Comparison of ENCODE assay signal across 22 cellular contexts in genomic region chr14:69631509-69631908, GRCh38. TPM values are rescaled to one million over a fixed set of nuclear protein-coding genes. Genes with fewer than 3 reads are reported as not detected.
DNase-seq lines count a peak whose midpoint lies in the region; ATAC-seq, FAIRE-seq and TF ChIP-seq lines count a peak whose summit lies in the region.
"Had no signal": no experiment of that assay in that cellular context is flagged by ENCODE, and none has a peak within 500 bp of the region (broad histone marks: within the 10 kb centered on the region; RNA-seq: fewer than 3 reads in every experiment).

No MANE protein-coding gene starts in this region.

- no peak overlapping the region for H3K4me3 Mint-ChIP-seq in GM23338
- no peak overlapping the region for H3K4me3 Mint-ChIP-seq in astrocyte (ENCODE audit: unreplicated experiment)
- H3K4me3 Mint-ChIP-seq in activated naive CD4-positive, alpha-beta T cell treated with anti-CD3 and anti-CD28 coated beads for 36 hours, result no peak overlapping the region
- H3K4me3 Mint-ChIP-seq: stimulated activated naive CD8-positive, alpha-beta T cell treated with anti-CD3 and anti-CD28 coated beads, Interleukin-15, Interleukin-2, amounts not matched to agents 100 ng/mL and 50 ng/mL, for 24 hours; WTC11 had no signal

- no peak overlapping the region for H3K4me3 ChIP-seq in GM23338
- H3K4me3 ChIP-seq in astrocyte (ENCODE audit: insufficient read depth, low read depth, low read length), result no peak overlapping the region
- no peak overlapping the region for H3K4me3 ChIP-seq in right lobe of liver
- H3K4me3 ChIP-seq: K562, lung, sigmoid colon had no signal

- H3K27me3 Mint-ChIP-seq in GM23338 (ENCODE audit: insufficient read depth, low read depth, poor library complexity), result peaks cover 3% of the 10 kb centered on the region
- H3K27me3 Mint-ChIP-seq in astrocyte (ENCODE audit: low read depth, unreplicated experiment), result no peaks in the 10 kb centered on the region
- H3K27me3 Mint-ChIP-seq in activated naive CD4-positive, alpha-beta T cell treated with anti-CD3 and anti-CD28 coated beads for 36 hours (ENCODE audit: low read depth), result no peaks in the 10 kb centered on the region
- H3K27me3 Mint-ChIP-seq: stimulated activated naive CD8-positive, alpha-beta T cell treated with anti-CD3 and anti-CD28 coated beads, Interleukin-15, Interleukin-2, amounts not matched to agents 100 ng/mL and 50 ng/mL, for 24 hours had no signal

- ATAC-seq in GM23338, result no peak; the same call in 2 of the 3 replicates
- peak; percentile 53 to 67 (median 60) for ATAC-seq in right lobe of liver
- ATAC-seq: HCT116, SK-N-SH treated with all-trans-retinoic acid at 6 μM for 48 hours had no signal

- DNase-seq in AG20443 (ENCODE audit: low spot score) (peak; percentile 41), GM23338 (ENCODE audit: low spot score) (no peak), astrocyte (ENCODE audit: low read depth) (no peak), right lobe of liver (no peak), NCI-H2081 treated with DMSO at 0.1 percent for 48 hours (lab: John Stamatoyannopoulos, UW) (no peak), erythroblast (lab: John Stamatoyannopoulos, UW) (no peak), MV-4-11 (lab: John Stamatoyannopoulos, UW) (no peak)
- DNase-seq in activated naive CD4-positive, alpha-beta T cell treated with anti-CD3 and anti-CD28 coated beads for 36 hours, result no peak
- DNase-seq: activated naive CD4-positive, alpha-beta T cell treated with anti-CD3 and anti-CD28 coated beads, Interleukin-2, amount 50 U/mL, for 16 hours; NCI-H1417 treated with DMSO at 0.1 percent for 48 hours; NCI-H446; sigmoid colon had no signal

- TF ChIP-seq POLR2A in right lobe of liver (IDR thresholded peaks at IDR 0.05), result no peak
- TF ChIP-seq POLR2A in erythroblast (IDR thresholded peaks at IDR 0.05; ENCODE audit: low read length), result no peak

- H3K36me3 ChIP-seq in GM23338 (ENCODE audit: insufficient read depth), result no peaks in the 10 kb centered on the region
- no peaks in the 10 kb centered on the region for H3K36me3 ChIP-seq in astrocyte (ENCODE audit: insufficient read depth, low read length)
- H3K36me3 ChIP-seq in right lobe of liver, result no peaks in the 10 kb centered on the region
- H3K36me3 ChIP-seq: sigmoid colon had no signal

- H3K27ac Mint-ChIP-seq in GM23338, result no peak overlapping the region; the same call in 1 of the 2 replicates
- no peak overlapping the region for H3K27ac Mint-ChIP-seq in astrocyte (ENCODE audit: unreplicated experiment)
- H3K27ac Mint-ChIP-seq in activated naive CD4-positive, alpha-beta T cell treated with anti-CD3 and anti-CD28 coated beads for 36 hours, result no peak overlapping the region
- H3K27ac Mint-ChIP-seq: WTC11 had no signal

- H4K20me1 ChIP-seq in GM23338 (replicated peaks; ENCODE audit: insufficient read depth) (no peaks in the 10 kb centered on the region; the same call in 1 of the 2 replicates), astrocyte (ENCODE audit: insufficient read depth, low read length) (peaks cover 96% of the 10 kb centered on the region)

- H3K9ac ChIP-seq in astrocyte (ENCODE audit: low read length), result no peak overlapping the region

- H3K4me2 ChIP-seq in GM23338 (peak overlapping the region; percentile 14; the same call in 1 of the 2 replicates), astrocyte (ENCODE audit: low read length) (peak overlapping the region; percentile 5)

- H3K9me2 ChIP-seq in GM23338 (ENCODE audit: insufficient read depth), result no peaks in the 10 kb centered on the region

- no peaks in the 10 kb centered on the region for H3F3A ChIP-seq in GM23338 (replicated peaks; ENCODE audit: low read depth)

- H3K9me3 ChIP-seq in astrocyte (ENCODE audit: insufficient read depth, low read depth, low read length) (no peaks in the 10 kb centered on the region), right lobe of liver (no peaks in the 10 kb centered on the region)
- H3K9me3 ChIP-seq: sigmoid colon had no signal

- FAIRE-seq in astrocyte (lab: Jason Lieb, UNC), result no peak
- FAIRE-seq: GM12891, K562 had no signal

- intact Hi-C loops in right lobe of liver (cut with DNase I), result no loop called here
- intact Hi-C loops in activated naive CD4-positive, alpha-beta T cell treated with anti-CD3 and anti-CD28 coated beads for 36 hours (cut with micrococcal nuclease), result no loop called here

- H3K79me2 ChIP-seq in GM23338 (replicated peaks; ENCODE audit: insufficient read depth), result no peaks in the 10 kb centered on the region; the same call in 1 of the 2 replicates
- peaks cover 89% of the 10 kb centered on the region for H3K79me2 ChIP-seq in astrocyte (ENCODE audit: insufficient read depth, low read length)

- TF ChIP-seq CTCF in GM23338 (conservative IDR thresholded peaks at IDR 0.05; ENCODE audit: low read depth in 2 of 2), result no peak
- TF ChIP-seq CTCF in astrocyte (IDR thresholded peaks at IDR 0.05; ENCODE audit: insufficient read depth, low read depth, low read length), result no peak
- no peak for TF ChIP-seq CTCF in right lobe of liver (IDR thresholded peaks at IDR 0.05)

- no peaks in the 10 kb centered on the region for H3K9me3 Mint-ChIP-seq in GM23338
- no peaks in the 10 kb centered on the region for H3K9me3 Mint-ChIP-seq in astrocyte (ENCODE audit: unreplicated experiment)
- H3K9me3 Mint-ChIP-seq in activated naive CD4-positive, alpha-beta T cell treated with anti-CD3 and anti-CD28 coated beads for 36 hours, result no peaks in the 10 kb centered on the region
- H3K9me3 Mint-ChIP-seq: nephron progenitor cell; stimulated activated naive CD8-positive, alpha-beta T cell treated with anti-CD3 and anti-CD28 coated beads, Interleukin-15, Interleukin-2, amounts not matched to agents 100 ng/mL and 50 ng/mL, for 24 hours; WTC11 had no signal

- 33% methylated on average over 4 of the region's 4 CpGs for WGBS in right lobe of liver (ENCODE audit: insufficient coverage, low coverage, low lambda C conversion rate, missing lambda C conversion rate)

- H3K4me1 Mint-ChIP-seq in GM23338, result peaks cover 65% of the 10 kb centered on the region
- peaks cover 48% of the 10 kb centered on the region for H3K4me1 Mint-ChIP-seq in astrocyte (ENCODE audit: low read depth, unreplicated experiment)
- peaks cover 97% of the 10 kb centered on the region for H3K4me1 Mint-ChIP-seq in activated naive CD4-positive, alpha-beta T cell treated with anti-CD3 and anti-CD28 coated beads for 36 hours (ENCODE audit: low read depth)

- no peaks in the 10 kb centered on the region for H3K27me3 ChIP-seq in GM23338 (ENCODE audit: insufficient read depth)
- no peaks in the 10 kb centered on the region for H3K27me3 ChIP-seq in astrocyte (ENCODE audit: insufficient read depth, low read length)
- H3K27me3 ChIP-seq in right lobe of liver, result no peaks in the 10 kb centered on the region
- H3K27me3 ChIP-seq: sigmoid colon had no signal

- H3K4me1 ChIP-seq in GM23338 (ENCODE audit: insufficient read depth) (peaks cover 41% of the 10 kb centered on the region), astrocyte (ENCODE audit: insufficient read depth, low read length) (peaks cover 12% of the 10 kb centered on the region), right lobe of liver (peaks cover 0 to 49% (median 12%) of the 10 kb centered on the region in 4 donors)

- H3K27ac ChIP-seq in GM23338 (ENCODE audit: low read depth) (no peak overlapping the region), astrocyte (ENCODE audit: low read depth, low read length) (no peak overlapping the region), right lobe of liver (peak overlapping the region in 1 of 3 donors; percentile 2)
- H3K27ac ChIP-seq: sigmoid colon had no signal

- CTCF ChIA-PET in activated naive CD4-positive, alpha-beta T cell treated with anti-CD3 and anti-CD28 coated beads for 36 hours (lab: Charles Lee), result interaction anchor here (1.7 kb wide), 1 partner anchor 52 kb away, joined by 5 read pairs; no protein-coding TSS in a partner anchor

- H3K36me3 Mint-ChIP-seq in GM23338 (ENCODE audit: low read depth) (no peaks in the 10 kb centered on the region), astrocyte (ENCODE audit: low read depth, unreplicated experiment) (no peaks in the 10 kb centered on the region)
- peaks cover 7% of the 10 kb centered on the region for H3K36me3 Mint-ChIP-seq in activated naive CD4-positive, alpha-beta T cell treated with anti-CD3 and anti-CD28 coated beads for 36 hours (ENCODE audit: low read depth)
- H3K36me3 Mint-ChIP-seq: WTC11 had no signal

- H2AFZ ChIP-seq in GM23338, result no peak overlapping the region
- H2AFZ ChIP-seq in astrocyte (ENCODE audit: low read depth, low read length), result no peak overlapping the region

TF ChIP-seq in GM23338, 12 proteins besides CTCF, POLR2A, EP300 and RAD21 (continues in another document):
- TF ChIP-seq ETS1 (IDR thresholded peaks at IDR 0.05) (no peak), STAT1 (IDR thresholded peaks at IDR 0.05; ENCODE audit: unreplicated experiment) (no peak)

RNA-seq across cellular contexts. Expression of gene SUSD6, which starts 20.1 kb away (rescaled TPM):
- total RNA-seq in GM23338 (2014; rRNA removed; shearing (Covaris generic)), result 3.4 and 4.5 TPM in 2 replicates
- polyA plus RNA-seq in GM23338 (2016; fragmentation: Nextera tagmentation; extraction: Ambion mirVana), result 2.8 and 3.3 TPM in 2 replicates
- total RNA-seq in astrocyte (25.6 and 30.6 TPM in 2 replicates), right lobe of liver (10 to 100 TPM in 5 of 6 experiments, 1 to 10 TPM in 1; 9.6 to 17.4 (median 12.5) TPM)
- total RNA-seq in activated naive CD4-positive, alpha-beta T cell treated with anti-CD3 and anti-CD28 coated beads for 36 hours, result 10 to 100 TPM; 66.6 to 69.7 TPM

RNA-seq across cellular contexts. Expression of gene CCDC177, which starts 56.8 kb away (rescaled TPM):
- total RNA-seq in GM23338 (2014; rRNA removed; shearing (Covaris generic)), result 0.66 and 1.7 TPM in 2 replicates
- polyA plus RNA-seq in GM23338 (2016; fragmentation: Nextera tagmentation; extraction: Ambion mirVana), result 0.18 and 0.38 TPM in 2 replicates
- total RNA-seq in astrocyte, result not detected in 2 replicates
- under 1 TPM in 3 of 6 experiments, not detected in 3; 0.06 to 0.11 (median 0.07) TPM for total RNA-seq in right lobe of liver
- total RNA-seq in activated naive CD4-positive, alpha-beta T cell treated with anti-CD3 and anti-CD28 coated beads for 36 hours, result not detected
- total RNA-seq: Daoy, K562, lung, sigmoid colon had no signal
- polyA plus RNA-seq: K562, sigmoid colon, urinary bladder had no signal
